26 cellular contexts compared by ENCODE assay signal in genomic region chr10:63246361-63246760, GRCh38.
DNase-seq lines count a peak whose midpoint lies in the region; ATAC-seq and TF ChIP-seq lines count a peak whose summit lies in the region.
"Had no signal": no experiment of that assay in that cellular context is flagged by ENCODE, and none has a peak within 500 bp of the region (broad histone marks: within the 10 kb centered on the region; RNA-seq: fewer than 3 reads in every experiment).

No MANE protein-coding gene starts in this region.

- in situ Hi-C loops in brain microvascular endothelial cell (cut with HindIII; ENCODE audit: low pct_ligation_motif_present, low sequenced_read_pairs): no loop called here

- no peak for ATAC-seq in activated T-cell treated with anti-CD3 and anti-CD28 coated beads, Interleukin-2, amount 50 U/mL, for 4 hours
- ATAC-seq in GM21717 (IDR thresholded peaks at IDR 0.05; ENCODE audit: unreplicated experiment): no peak
- no peak for ATAC-seq in HG03045 (IDR thresholded peaks at IDR 0.05; ENCODE audit: unreplicated experiment)
- ATAC-seq: heart right ventricle, left cardiac atrium had no signal

- peaks cover 10% of the 10 kb centered on the region for H3K9me3 Mint-ChIP-seq in activated T-cell treated with anti-CD3 and anti-CD28 coated beads, Interleukin-2, amount 50 U/mL, for 24 hours
- H3K9me3 Mint-ChIP-seq in activated T-cell treated with anti-CD3 and anti-CD28 coated beads, Interleukin-2, amount 50 U/mL, for 4 hours: peaks cover 13% of the 10 kb centered on the region
- peaks cover 2 to 8% (median 3%) of the 10 kb centered on the region in 3 donors for H3K9me3 Mint-ChIP-seq in IgD-negative memory B cell
- peaks cover 3% of the 10 kb centered on the region for H3K9me3 Mint-ChIP-seq in osteocyte (ENCODE audit: unreplicated experiment)

- peak overlapping the region; percentile 80 for H3K27ac Mint-ChIP-seq in activated T-cell treated with anti-CD3 and anti-CD28 coated beads, Interleukin-2, amount 50 U/mL, for 24 hours
- H3K27ac Mint-ChIP-seq in IgD-negative memory B cell: peak overlapping the region; percentile 1 to 88 (median 70)
- H3K27ac Mint-ChIP-seq in osteocyte (ENCODE audit: unreplicated experiment): peak overlapping the region; percentile 60

- peak overlapping the region; percentile 53 for H3K27ac ChIP-seq in brain microvascular endothelial cell
- H3K27ac ChIP-seq: ascending aorta, epithelial cell of prostate, heart right ventricle, RWPE1 had no signal

- no peak overlapping the region for H3K4me3 Mint-ChIP-seq in activated T-cell treated with anti-CD3 and anti-CD28 coated beads, Interleukin-2, amount 50 U/mL, for 24 hours
- no peak overlapping the region for H3K4me3 Mint-ChIP-seq in activated T-cell treated with anti-CD3 and anti-CD28 coated beads, Interleukin-2, amount 50 U/mL, for 4 hours
- peak overlapping the region in 3 of 4 donors; percentile 32 to 90 (median 85) for H3K4me3 Mint-ChIP-seq in IgD-negative memory B cell
- no peak overlapping the region for H3K4me3 Mint-ChIP-seq in osteocyte (ENCODE audit: unreplicated experiment)
- H3K4me3 Mint-ChIP-seq: activated CD4-positive, alpha-beta T cell treated with anti-CD3 and anti-CD28 coated beads, Interleukin-2, amount 10 ng/mL, durations not matched to agents 7 days and 5 days had no signal

- H3K36me3 Mint-ChIP-seq in activated T-cell treated with anti-CD3 and anti-CD28 coated beads, Interleukin-2, amount 50 U/mL, for 24 hours (ENCODE audit: low read depth): peaks cover 60% of the 10 kb centered on the region
- H3K36me3 Mint-ChIP-seq in activated T-cell treated with anti-CD3 and anti-CD28 coated beads, Interleukin-2, amount 50 U/mL, for 4 hours (ENCODE audit: insufficient read depth): peaks cover 37% of the 10 kb centered on the region
- H3K36me3 Mint-ChIP-seq in IgD-negative memory B cell (peaks cover 21% of the 10 kb centered on the region), osteocyte (ENCODE audit: unreplicated experiment) (peaks cover 22% of the 10 kb centered on the region)

- no peak for DNase-seq in activated T-cell treated with anti-CD3 and anti-CD28 coated beads, Interleukin-2, amount 50 U/mL, for 24 hours
- no peak for DNase-seq in activated T-cell treated with anti-CD3 and anti-CD28 coated beads, Interleukin-2, amount 50 U/mL, for 4 hours
- no peak for DNase-seq in brain microvascular endothelial cell
- no peak for DNase-seq in osteocyte (ENCODE audit: extremely low spot score, unreplicated experiment)
- DNase-seq in NCI-H774 (lab: John Stamatoyannopoulos, UW): no peak
- DNase-seq: activated CD4-positive, alpha-beta T cell treated with anti-CD3 and anti-CD28 coated beads, Interleukin-2, amount 10 ng/mL, durations not matched to agents 7 days and 5 days; activated CD8-positive, alpha-beta memory T cell treated with anti-CD3 and anti-CD28 coated beads, Interleukin-2, amount 50 U/mL, for 4 hours; activated effector memory CD4-positive, alpha-beta T cell treated with anti-CD3 and anti-CD28 coated beads, Interleukin-2, amount 50 U/mL, for 16 hours; cerebellar nuclear complex; DMS79; heart right ventricle; left cardiac atrium; mesenchymal stem cell; NCI-H1105; NCI-H1930; NCI-H2227 treated with DMSO at 0.1 percent for 48 hours; NCI-H748 treated with DMSO at 0.1 percent for 48 hours; SK-N-SH; stimulated activated CD4-positive, alpha-beta T cell treated with anti-CD3 and anti-CD28 coated beads, Interleukin-1b, Interleukin-23, amount 100 ng/mL, for 48 hours; T-helper 2 cell had no signal

- H3K4me3 ChIP-seq in brain microvascular endothelial cell (ENCODE audit: low read depth, low read length): no peak overlapping the region
- H3K4me3 ChIP-seq: ascending aorta, heart right ventricle had no signal

- H3K27me3 Mint-ChIP-seq in activated T-cell treated with anti-CD3 and anti-CD28 coated beads, Interleukin-2, amount 50 U/mL, for 24 hours: no peaks in the 10 kb centered on the region
- H3K27me3 Mint-ChIP-seq in activated T-cell treated with anti-CD3 and anti-CD28 coated beads, Interleukin-2, amount 50 U/mL, for 4 hours (ENCODE audit: low read depth): no peaks in the 10 kb centered on the region
- H3K27me3 Mint-ChIP-seq in IgD-negative memory B cell: no peaks in the 10 kb centered on the region
- no peaks in the 10 kb centered on the region for H3K27me3 Mint-ChIP-seq in osteocyte (ENCODE audit: unreplicated experiment)
- H3K27me3 Mint-ChIP-seq: activated CD4-positive, alpha-beta T cell treated with anti-CD3 and anti-CD28 coated beads, Interleukin-2, amount 10 ng/mL, durations not matched to agents 7 days and 5 days had no signal

- TF ChIP-seq CTCF in brain microvascular endothelial cell (IDR thresholded peaks at IDR 0.05; ENCODE audit: low read depth, low read length, missing control alignments) (no peak), osteocyte (IDR thresholded peaks at IDR 0.05) (no peak)

- H3K4me1 Mint-ChIP-seq in activated T-cell treated with anti-CD3 and anti-CD28 coated beads, Interleukin-2, amount 50 U/mL, for 24 hours (ENCODE audit: low read depth): peaks cover 53% of the 10 kb centered on the region
- H3K4me1 Mint-ChIP-seq in activated T-cell treated with anti-CD3 and anti-CD28 coated beads, Interleukin-2, amount 50 U/mL, for 4 hours (ENCODE audit: low read depth): peaks cover 51% of the 10 kb centered on the region
- H3K4me1 Mint-ChIP-seq in IgD-negative memory B cell (peaks cover 49 to 61% (median 58%) of the 10 kb centered on the region in 3 donors), osteocyte (ENCODE audit: unreplicated experiment) (peaks cover 49% of the 10 kb centered on the region)

- peaks cover 10% of the 10 kb centered on the region for H3K36me3 ChIP-seq in brain microvascular endothelial cell (replicated peaks)
- H3K36me3 ChIP-seq: ascending aorta had no signal

- no peaks in the 10 kb centered on the region for H3K27me3 ChIP-seq in brain microvascular endothelial cell (replicated peaks)
- H3K27me3 ChIP-seq: ascending aorta, heart right ventricle had no signal

Comparison
In these comparisons a context has a peak if more than half of its experiments do, and no peak if none do; other contexts are left out.
1. H3K4me3 Mint-ChIP-seq: peak in IgD-negative memory B cell (3 of 4); none in activated T-cell treated with anti-CD3 and anti-CD28 coated beads, Interleukin-2, amount 50 U/mL, for 24 hours (single experiment), activated T-cell treated with anti-CD3 and anti-CD28 coated beads, Interleukin-2, amount 50 U/mL, for 4 hours (single experiment) and osteocyte (single experiment).
2. Peak in every context shown above with its lines, with median percentiles within 50 percentile points of each other: H3K27ac Mint-ChIP-seq.